7 cellular contexts compared by ENCODE assay signal in genomic region chr7:27142562-27143021, GRCh38. TPM values are rescaled to one million over a fixed set of nuclear protein-coding genes. Genes with fewer than 3 reads are reported as not detected.
DNase-seq lines count a peak whose midpoint lies in the region; ATAC-seq and TF ChIP-seq lines count a peak whose summit lies in the region.
"Had no signal": no experiment of that assay in that cellular context is flagged by ENCODE, and none has a peak within 500 bp of the region (broad histone marks: within the 10 kb centered on the region; RNA-seq: fewer than 3 reads in every experiment).

No MANE protein-coding gene starts in this region.

- POLR2A ChIA-PET in BJ (lab: Charles Lee): interaction anchor here (0.6 kb wide), 1 partner anchor 431 kb away, joined by 3 read pairs; no protein-coding TSS in a partner anchor

- peaks cover 0 to 5% of the 10 kb centered on the region in 2 donors for H3K4me1 ChIP-seq in ascending aorta

- CTCF ChIA-PET in BJ (lab: Yijun Ruan, JAX): interaction anchor here (0.9 to 5.9 kb wide), 15 partner anchors 8 to 777 kb away, joined by 4 to 59 read pairs (median 11); partner anchors contain the start of genes HOXA3, HOXA4 and HOXA7
- CTCF ChIA-PET in activated naive CD4-positive, alpha-beta T cell treated with anti-CD3 and anti-CD28 coated beads, Interleukin-2, amount 10 ng/mL, durations not matched to agents 7 days and 5 days (lab: Charles Lee): interaction anchor here (0.9 kb wide), 1 partner anchor 289 kb away, joined by 3 read pairs; no protein-coding TSS in a partner anchor

- intact Hi-C loops in ascending aorta (cut with DNase I): loop anchor here (2.0 to 5.0 kb wide), 5 partner anchors 46 to 1285 kb away; partner anchors contain the start of genes CBX3 and HNRNPA2B1

- H3K4me3 Mint-ChIP-seq in mesothelial cell of epicardium: peak overlapping the region; percentile 87
- H3K4me3 Mint-ChIP-seq in activated naive CD4-positive, alpha-beta T cell treated with anti-CD3 and anti-CD28 coated beads, Interleukin-2, amount 10 ng/mL, durations not matched to agents 7 days and 5 days: no peak overlapping the region

- no peaks in the 10 kb centered on the region for H3K9me3 ChIP-seq in ascending aorta

- TF ChIP-seq CTCF in BJ (IDR thresholded peaks at IDR 0.05; ENCODE audit: insufficient read depth, low read depth, low read length): no peak
- no peak for TF ChIP-seq CTCF in ascending aorta (IDR thresholded peaks at IDR 0.05)
- TF ChIP-seq CTCF in mesothelial cell of epicardium (IDR thresholded peaks at IDR 0.05; ENCODE audit: unreplicated experiment): no peak

- H3K4me3 ChIP-seq in BJ (ENCODE audit: low read depth, low read length) (peak overlapping the region; percentile 50), ascending aorta (peak overlapping the region; percentile 75 to 91)

- H3K4me1 Mint-ChIP-seq in mesothelial cell of epicardium: peaks cover 67% of the 10 kb centered on the region
- H3K4me1 Mint-ChIP-seq in activated naive CD4-positive, alpha-beta T cell treated with anti-CD3 and anti-CD28 coated beads, Interleukin-2, amount 10 ng/mL, durations not matched to agents 7 days and 5 days: no peaks in the 10 kb centered on the region

- H3K36me3 ChIP-seq in BJ (ENCODE audit: control insufficient read depth, insufficient read depth, low read length) (peaks cover 1% of the 10 kb centered on the region; the same call in 1 of the 2 replicates), ascending aorta (peaks cover 0 to 17% of the 10 kb centered on the region in 2 donors)

- peak overlapping the region; percentile 92 to 98 for H3K27ac ChIP-seq in ascending aorta

- ATAC-seq in GM18517 (IDR thresholded peaks at IDR 0.05; ENCODE audit: unreplicated experiment): no peak

- H3K9me3 Mint-ChIP-seq in mesothelial cell of epicardium: no peaks in the 10 kb centered on the region
- H3K9me3 Mint-ChIP-seq in activated naive CD4-positive, alpha-beta T cell treated with anti-CD3 and anti-CD28 coated beads, Interleukin-2, amount 10 ng/mL, durations not matched to agents 7 days and 5 days: no peaks in the 10 kb centered on the region

- no peak for DNase-seq in BJ (ENCODE audit: low read depth)
- no peak for DNase-seq in ascending aorta (ENCODE audit: low spot score in 2 of 2)
- DNase-seq in mesothelial cell of epicardium (ENCODE audit: low spot score in 2 of 2, unreplicated experiment in 2 of 2): no peak
- no peak for DNase-seq in activated naive CD4-positive, alpha-beta T cell treated with anti-CD3 and anti-CD28 coated beads, Interleukin-2, amount 10 ng/mL, durations not matched to agents 7 days and 5 days
- DNase-seq in retina: no peak

- peaks cover 49% of the 10 kb centered on the region for H3K36me3 Mint-ChIP-seq in mesothelial cell of epicardium
- H3K36me3 Mint-ChIP-seq in activated naive CD4-positive, alpha-beta T cell treated with anti-CD3 and anti-CD28 coated beads, Interleukin-2, amount 10 ng/mL, durations not matched to agents 7 days and 5 days: no peaks in the 10 kb centered on the region

- no peaks in the 10 kb centered on the region for H3K27me3 Mint-ChIP-seq in mesothelial cell of epicardium (ENCODE audit: low read depth)
- H3K27me3 Mint-ChIP-seq in activated naive CD4-positive, alpha-beta T cell treated with anti-CD3 and anti-CD28 coated beads, Interleukin-2, amount 10 ng/mL, durations not matched to agents 7 days and 5 days: peaks cover 69% of the 10 kb centered on the region

- H3K27me3 ChIP-seq in BJ (ENCODE audit: control insufficient read depth, insufficient read depth, low read length): no peaks in the 10 kb centered on the region
- no peaks in the 10 kb centered on the region for H3K27me3 ChIP-seq in ascending aorta

- H3K27ac Mint-ChIP-seq in mesothelial cell of epicardium: peak overlapping the region; percentile 100
- no peak overlapping the region for H3K27ac Mint-ChIP-seq in activated naive CD4-positive, alpha-beta T cell treated with anti-CD3 and anti-CD28 coated beads, Interleukin-2, amount 10 ng/mL, durations not matched to agents 7 days and 5 days

RNA-seq across cellular contexts. Expression of gene HOXA5, which starts 0.9 kb away (rescaled TPM):
- 1.2 and 1.7 TPM in 2 replicates for polyA plus RNA-seq in BJ (2011; rRNA removed)
- 0.28 and 0.62 TPM in 2 replicates for polyA minus RNA-seq in BJ (2011; rRNA and poly(A)+ RNA removed)
- total RNA-seq in ascending aorta (22.0 TPM), mesothelial cell of epicardium (128 to 133 TPM (median 133 TPM) in 3 replicates)

RNA-seq across cellular contexts. Expression of gene HOXA6, which starts 5.0 kb away (rescaled TPM):
- polyA plus RNA-seq in BJ (2011; rRNA removed): 0.45 and 0.77 TPM in 2 replicates
- polyA minus RNA-seq in BJ (2011; rRNA and poly(A)+ RNA removed): 0.62 TPM in 1 of 2 replicates, not detected in the other
- total RNA-seq in ascending aorta: 15.3 TPM
- 43.7 to 45.6 TPM (median 44.4 TPM) in 3 replicates for total RNA-seq in mesothelial cell of epicardium

RNA-seq across cellular contexts. Expression of gene HOXA3, which starts 9.8 kb away (rescaled TPM):
- 0.09 and 0.15 TPM in 2 replicates for polyA plus RNA-seq in BJ (2011; rRNA removed)
- polyA minus RNA-seq in BJ (2011; rRNA and poly(A)+ RNA removed): 0.77 TPM in 1 of 2 replicates, not detected in the other
- total RNA-seq in ascending aorta: 14.4 TPM
- 197 to 209 TPM (median 201 TPM) in 3 replicates for total RNA-seq in mesothelial cell of epicardium

RNA-seq across cellular contexts. Expression of gene HOXA4, which starts 12.0 kb away (rescaled TPM):
- 1.2 and 1.3 TPM in 2 replicates for polyA plus RNA-seq in BJ (2011; rRNA removed)
- polyA minus RNA-seq in BJ (2011; rRNA and poly(A)+ RNA removed): 0.90 and 1.0 TPM in 2 replicates
- 2.1 TPM for total RNA-seq in ascending aorta
- 51.0 to 55.9 TPM (median 54.7 TPM) in 3 replicates for total RNA-seq in mesothelial cell of epicardium

RNA-seq across cellular contexts. Expression of gene HOXA7, which starts 13.9 kb away (rescaled TPM):
- 3.8 and 4.4 TPM in 2 replicates for polyA plus RNA-seq in BJ (2011; rRNA removed)
- 1.4 and 2.3 TPM in 2 replicates for polyA minus RNA-seq in BJ (2011; rRNA and poly(A)+ RNA removed)
- 12.0 TPM for total RNA-seq in ascending aorta
- total RNA-seq in mesothelial cell of epicardium: 17.4 to 18.9 TPM (median 17.9 TPM) in 3 replicates
- total RNA-seq: SK-MEL-5 had no signal

Comparison
In these comparisons a context has a peak if more than half of its experiments do, and no peak if none do; other contexts are left out.
1. RNA of gene HOXA3, which starts 9.8 kb away (total RNA-seq): 197 to 209 TPM in mesothelial cell of epicardium; 14.4 TPM in ascending aorta (single experiment); every median in the first group is over 10 times any median in the second.